In the genomic region with DNA sequence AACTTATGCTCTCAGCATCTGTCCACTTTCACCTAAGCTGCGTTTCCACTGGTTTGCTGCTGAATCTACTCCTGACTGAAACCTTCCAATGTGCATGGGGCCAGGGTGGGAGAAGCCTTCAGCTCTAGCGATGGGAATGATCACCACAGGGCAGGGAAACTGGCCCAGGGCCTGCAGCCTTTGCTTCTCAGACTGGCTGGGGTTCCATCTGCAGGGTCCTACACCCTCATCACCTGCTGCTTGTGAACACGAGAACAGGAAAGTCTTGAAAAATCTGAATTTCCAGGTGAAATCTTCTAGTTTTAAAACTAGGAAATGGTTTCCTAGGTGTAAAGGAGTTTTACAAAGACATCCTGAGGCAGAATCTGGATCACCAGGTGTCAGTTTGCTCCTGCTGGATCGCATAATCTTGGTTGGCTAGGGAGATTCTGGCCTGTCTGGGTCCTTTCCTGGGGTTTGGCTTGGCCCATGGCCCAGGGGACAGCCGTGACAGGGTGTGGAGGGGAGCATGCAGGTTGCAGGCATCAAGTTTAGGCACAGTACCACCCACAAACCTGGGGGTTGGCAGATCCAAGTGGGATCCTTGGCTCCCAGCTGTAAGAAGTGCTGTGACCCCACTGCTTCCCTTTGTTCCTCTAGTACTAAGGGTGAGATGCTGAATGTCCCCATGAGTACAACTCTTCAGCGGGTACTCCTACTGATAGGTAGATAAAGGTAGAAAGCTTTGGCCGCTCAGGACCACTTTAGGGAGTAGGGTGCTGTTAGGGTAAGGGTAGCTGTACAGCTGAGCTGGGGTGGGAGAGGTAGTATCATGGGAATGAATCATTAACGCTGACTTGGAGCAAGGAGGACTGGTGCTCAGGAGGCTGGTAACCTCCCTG, we compare ENCODE assay signal across 8 cellular contexts. TPM values are rescaled to one million over a fixed set of nuclear protein-coding genes. Genes with fewer than 3 reads are reported as not detected.
DNase-seq lines count a peak whose midpoint lies in the region; ATAC-seq and TF ChIP-seq lines count a peak whose summit lies in the region.

No MANE protein-coding gene starts in this region.

- peak overlapping the region; percentile 82 for H3K4me2 ChIP-seq in parathyroid adenoma (ENCODE audit: low read length)

- TF ChIP-seq CTCF in Calu3 (IDR thresholded peaks at IDR 0.05; ENCODE audit: unreplicated experiment), result no peak
- no peak for TF ChIP-seq CTCF in Peyer's patch (IDR thresholded peaks at IDR 0.05)
- TF ChIP-seq CTCF in epithelial cell of proximal tubule (conservative IDR thresholded peaks at IDR 0.05; ENCODE audit: low read depth, low read length), result no peak
- TF ChIP-seq CTCF in parathyroid adenoma (IDR thresholded peaks at IDR 0.05), result no peak

- no peak overlapping the region for H3K9ac ChIP-seq in parathyroid adenoma

- CTCF ChIA-PET in Calu3 (lab: Charles Lee), result interaction anchor here (0.5 to 2.3 kb wide), 3 partner anchors 16 to 40 kb away, joined by 3 to 8 read pairs (median 7); partner anchors contain the start of genes TRIM28 and ZBTB45

- no peak for ATAC-seq in GM18909 (IDR thresholded peaks at IDR 0.05; ENCODE audit: poor library complexity, unreplicated experiment)
- ATAC-seq in GM18511 (IDR thresholded peaks at IDR 0.05; ENCODE audit: unreplicated experiment), result no peak

- H2AFZ ChIP-seq in parathyroid adenoma, result peak overlapping the region; percentile 92

- peaks cover 35% of the 10 kb centered on the region for H3K27me3 Mint-ChIP-seq in Calu3 (ENCODE audit: unreplicated experiment)

- H3K4me3 ChIP-seq in Peyer's patch (peak overlapping the region in 2 of 4 donors; percentile 80 to 84), epithelial cell of proximal tubule (ENCODE audit: low read depth, low read length) (peak overlapping the region; percentile 75), parathyroid adenoma (ENCODE audit: low read depth, low read length) (peak overlapping the region; percentile 91)

- peaks cover 93% of the 10 kb centered on the region for H3K36me3 Mint-ChIP-seq in Calu3 (ENCODE audit: insufficient read depth, unreplicated experiment)

- peak overlapping the region; percentile 93 for H3K27ac Mint-ChIP-seq in Calu3 (ENCODE audit: unreplicated experiment)

- H3K36me3 ChIP-seq in Peyer's patch (peaks cover 0 to 16% (median 0%) of the 10 kb centered on the region in 3 donors), parathyroid adenoma (ENCODE audit: control insufficient read depth, insufficient read depth, low read length) (no peaks in the 10 kb centered on the region)

- H3K27me3 ChIP-seq in Peyer's patch, result no peaks in the 10 kb centered on the region
- H3K27me3 ChIP-seq in parathyroid adenoma (ENCODE audit: control insufficient read depth, insufficient read depth, low read length), result no peaks in the 10 kb centered on the region

- H3K4me1 Mint-ChIP-seq in Calu3 (ENCODE audit: low read depth, unreplicated experiment), result peaks cover 26% of the 10 kb centered on the region

- intact Hi-C loops in Calu3 (cut with micrococcal nuclease; ENCODE audit: unreplicated experiment), result no loop called here

- no peak for TF ChIP-seq POLR2A in Peyer's patch (IDR thresholded peaks at IDR 0.05)

- BruUV-seq in Calu3 (replicated peaks; lab: Mats Ljungman, UMichigan), result no TSS peak

- no peaks in the 10 kb centered on the region for H3K9me3 Mint-ChIP-seq in Calu3 (ENCODE audit: low read depth, unreplicated experiment)

- H3K79me2 ChIP-seq in parathyroid adenoma, result peaks cover 28% of the 10 kb centered on the region

- H3K9me3 ChIP-seq in Peyer's patch, result no peaks in the 10 kb centered on the region
- no peaks in the 10 kb centered on the region for H3K9me3 ChIP-seq in parathyroid adenoma (ENCODE audit: control insufficient read depth, low read length)

- H3K4me1 ChIP-seq in Peyer's patch, result peaks cover 4 to 60% (median 35%) of the 10 kb centered on the region in 4 donors
- H3K4me1 ChIP-seq in parathyroid adenoma, result peaks cover 39% of the 10 kb centered on the region

- no peak for DNase-seq in Calu3
- no peak for DNase-seq in Peyer's patch
- DNase-seq in epithelial cell of proximal tubule (ENCODE audit: low read depth), result no peak
- DNase-seq in OCI-M1 (lab: John Stamatoyannopoulos, UW), result no peak
- no peak for DNase-seq in Kasumi-1 (lab: John Stamatoyannopoulos, UW)

- H3K27ac ChIP-seq in Peyer's patch, result peak overlapping the region; percentile 93 to 100 (median 99)
- H3K27ac ChIP-seq in parathyroid adenoma, result peak overlapping the region; percentile 100

- peak overlapping the region; percentile 88 for H3K4me3 Mint-ChIP-seq in Calu3 (ENCODE audit: low read depth, unreplicated experiment)

RNA-seq across cellular contexts. Expression of gene UBE2M, which starts 1.8 kb away (rescaled TPM):
- total RNA-seq in Calu3 (2022) (123 and 131 TPM in 2 replicates), Peyer's patch (10 to 100 TPM; 10.2 to 37.1 (median 18.5) TPM), epithelial cell of proximal tubule (37.4 and 49.9 TPM in 2 replicates)

RNA-seq across cellular contexts. Expression of gene CHMP2A, which starts 5.3 kb away (rescaled TPM):
- 168 TPM in 2 replicates for total RNA-seq in Calu3 (2022)
- 100 to 1,000 TPM in 2 of 4 donors, 10 to 100 TPM in 2; 79.2 to 115 (median 101) TPM for total RNA-seq in Peyer's patch
- total RNA-seq in epithelial cell of proximal tubule, result 70.1 and 137 TPM in 2 replicates

RNA-seq across cellular contexts. Expression of gene MZF1, which starts 12.9 kb away (rescaled TPM):
- total RNA-seq in Calu3 (2022) (31.8 and 33.5 TPM in 2 replicates), Peyer's patch (100 to 1,000 TPM in 1 of 4 donors, 10 to 100 TPM in 3; 60.9 to 123 (median 82.3) TPM), epithelial cell of proximal tubule (8.0 and 12.7 TPM in 2 replicates)

RNA-seq across cellular contexts. Expression of gene TRIM28, which starts 16.4 kb away (rescaled TPM):
- total RNA-seq in Calu3 (2022) (558 and 582 TPM in 2 replicates), Peyer's patch (100 to 1,000 TPM; 164 to 281 (median 196) TPM), epithelial cell of proximal tubule (454 and 661 TPM in 2 replicates)

RNA-seq across cellular contexts. Expression of gene ZBTB45, which starts 40.6 kb away (rescaled TPM):
- total RNA-seq in Calu3 (2022) (17.7 and 19.6 TPM in 2 replicates), Peyer's patch (10 to 100 TPM in 3 of 4 donors, 1 to 10 TPM in 1; 7.4 to 21.6 (median 14.3) TPM), epithelial cell of proximal tubule (18.2 and 23.7 TPM in 2 replicates)
